In genomic region chr16:24728891-24729242, GRCh38 we compare ENCODE assay signal across 8 cellular contexts. TPM values are rescaled to one million over a fixed set of nuclear protein-coding genes. Genes with fewer than 3 reads are reported as not detected.
DNase-seq lines count a peak whose midpoint lies in the region; ATAC-seq and TF ChIP-seq lines count a peak whose summit lies in the region.

No MANE protein-coding gene starts in this region.

- H3K4me3 ChIP-seq in fibroblast of pulmonary artery (replicated peaks; ENCODE audit: low read depth, low read length) (peak overlapping the region; percentile 94), skeletal muscle cell (ENCODE audit: low read depth, low read length) (peak overlapping the region; percentile 61)

- peaks cover 20% of the 10 kb centered on the region for H3K36me3 Mint-ChIP-seq in activated T-cell treated with anti-CD3 and anti-CD28 coated beads, Interleukin-2, amount 50 U/mL, for 4 hours (ENCODE audit: insufficient read depth)
- peaks cover 21% of the 10 kb centered on the region for H3K36me3 Mint-ChIP-seq in T-cell

- no peak for DNase-seq in activated T-cell treated with anti-CD3 and anti-CD28 coated beads, Interleukin-2, amount 50 U/mL, for 4 hours
- DNase-seq in activated T-cell treated with anti-CD3 and anti-CD28 coated beads for 4 hours (no peak), T-cell (peak in 8 of 34 experiments; percentile 0 to 14 (median 2)), fibroblast of pulmonary artery (ENCODE audit: low read depth) (no peak), skeletal muscle cell (ENCODE audit: low read depth) (no peak), omental fat pad (ENCODE audit: low spot score) (no peak)

- no peak for TF ChIP-seq POLR2A in GM18505 (IDR thresholded peaks at IDR 0.05; ENCODE audit: borderline replicate concordance, extremely low read depth, insufficient read depth, insufficient read length)

- no peaks in the 10 kb centered on the region for H3K9me3 Mint-ChIP-seq in activated T-cell treated with anti-CD3 and anti-CD28 coated beads, Interleukin-2, amount 50 U/mL, for 4 hours
- H3K9me3 Mint-ChIP-seq in T-cell, result no peaks in the 10 kb centered on the region

- H3K27me3 Mint-ChIP-seq in activated T-cell treated with anti-CD3 and anti-CD28 coated beads, Interleukin-2, amount 50 U/mL, for 4 hours (ENCODE audit: low read depth), result no peaks in the 10 kb centered on the region
- no peaks in the 10 kb centered on the region for H3K27me3 Mint-ChIP-seq in T-cell

- CTCF ChIA-PET in T-cell (lab: Charles Lee), result interaction anchor here in 1 of 2 donors (0.5 to 0.6 kb wide), 2 partner anchors 10 to 27 kb away, joined by 3 to 4 read pairs; no protein-coding TSS in a partner anchor

- TF ChIP-seq CTCF in fibroblast of pulmonary artery (IDR thresholded peaks at IDR 0.05; ENCODE audit: low read length, missing control alignments) (no peak), omental fat pad (IDR thresholded peaks at IDR 0.05) (no peak)

- POLR2A ChIA-PET in T-cell (lab: Charles Lee), result interaction anchor here in 1 of 2 donors (0.6 kb wide), 1 partner anchor 83 kb away, joined by 3 read pairs; no protein-coding TSS in a partner anchor

- ATAC-seq in activated T-cell treated with anti-CD3 and anti-CD28 coated beads, Interleukin-2, amount 50 U/mL, for 4 hours, result no peak
- ATAC-seq in T-cell (replicated peaks in 1 of 4) (peak; percentile 3 to 11 (median 6)), omental fat pad (ENCODE audit: low FRiP score) (no peak), GM18505 (IDR thresholded peaks at IDR 0.05; ENCODE audit: unreplicated experiment) (no peak), HG02678 (IDR thresholded peaks at IDR 0.05; ENCODE audit: unreplicated experiment) (no peak)

- H3K27ac Mint-ChIP-seq in T-cell, result peak overlapping the region; percentile 96 to 97

- H3K4me1 Mint-ChIP-seq in activated T-cell treated with anti-CD3 and anti-CD28 coated beads, Interleukin-2, amount 50 U/mL, for 4 hours (ENCODE audit: low read depth), result peaks cover 37% of the 10 kb centered on the region
- H3K4me1 Mint-ChIP-seq in T-cell, result peaks cover 38 to 49% (median 47%) of the 10 kb centered on the region in 3 donors

- H3K4me3 Mint-ChIP-seq in activated T-cell treated with anti-CD3 and anti-CD28 coated beads, Interleukin-2, amount 50 U/mL, for 4 hours, result peak overlapping the region; percentile 92
- peak overlapping the region; percentile 91 to 96 (median 95) for H3K4me3 Mint-ChIP-seq in T-cell

RNA-seq across cellular contexts. Expression of gene TNRC6A, which starts 0.6 kb away (rescaled TPM):
- 10 to 100 TPM; 39.3 to 53.8 (median 43.8) TPM for total RNA-seq in activated T-cell treated with anti-CD3 and anti-CD28 coated beads, Interleukin-2, amount 50 U/mL, for 4 hours
- total RNA-seq in T-cell, result 10 to 100 TPM; 74.7 to 79.4 (median 77.9) TPM
- total RNA-seq in omental fat pad, result 10 to 100 TPM; 30.7 to 89.5 (median 53.0) TPM

Comparison
In these comparisons a context has a peak if more than half of its experiments do, and no peak if none do; other contexts are left out.
1. ATAC-seq: peak in T-cell (4 of 4); none in activated T-cell treated with anti-CD3 and anti-CD28 coated beads, Interleukin-2, amount 50 U/mL, for 4 hours (0 of 2), omental fat pad (single experiment), GM18505 (single experiment) and HG02678 (single experiment).